In the genomic region with DNA sequence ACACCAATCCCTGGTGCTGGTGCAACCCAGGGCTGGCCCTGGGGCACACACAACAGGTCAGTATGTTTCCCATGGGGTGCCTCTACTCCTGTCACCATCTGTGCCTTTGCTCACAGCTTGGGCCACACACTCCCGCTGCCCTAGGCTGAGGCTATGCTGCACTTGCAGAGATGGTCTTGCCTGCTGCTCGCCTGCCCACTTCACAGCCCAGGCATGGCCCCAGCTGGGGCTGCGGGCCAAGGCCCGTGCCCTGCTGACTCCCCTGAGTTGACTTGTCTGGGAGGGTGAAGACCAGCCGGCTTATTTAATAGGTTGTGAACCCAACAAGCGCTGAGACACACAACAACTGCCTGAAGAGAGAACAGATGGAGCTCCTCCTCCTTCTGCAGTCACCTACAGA, we compare ENCODE assay signal across 20 cellular contexts.
DNase-seq lines count a peak whose midpoint lies in the region; ATAC-seq and TF ChIP-seq lines count a peak whose summit lies in the region.
"Had no signal": no experiment of that assay in that cellular context is flagged by ENCODE, and none has a peak within 500 bp of the region (broad histone marks: within the 10 kb centered on the region; RNA-seq: fewer than 3 reads in every experiment).

No MANE protein-coding gene starts in this region.

- H3K14ac ChIP-seq in neuronal stem cell (ENCODE audit: low read length) = peak overlapping the region; percentile 56

- H3K4me1 Mint-ChIP-seq in natural killer cell treated with Interleukin-12 subunit alpha and Interleukin-12 subunit beta and Interleukin-15 and Interleukin-18, amount 100 ng/mL, for 72 hours (ENCODE audit: low read depth in 2 of 2) = no peaks in the 10 kb centered on the region
- no peaks in the 10 kb centered on the region for H3K4me1 Mint-ChIP-seq in natural killer cell
- H3K4me1 Mint-ChIP-seq: B cell; CD4-positive, CD25-positive, alpha-beta regulatory T cell had no signal

- H4K91ac ChIP-seq in neuronal stem cell (ENCODE audit: low read depth, low read length, poor library complexity) = no peak overlapping the region

- no peak overlapping the region for H3K18ac ChIP-seq in neuronal stem cell (ENCODE audit: low read length)

- no peak overlapping the region for H3K27ac Mint-ChIP-seq in natural killer cell treated with Interleukin-12 subunit alpha and Interleukin-12 subunit beta and Interleukin-15 and Interleukin-18, amount 100 ng/mL, for 72 hours
- no peak overlapping the region for H3K27ac Mint-ChIP-seq in natural killer cell
- H3K27ac Mint-ChIP-seq: B cell; CD4-positive, CD25-positive, alpha-beta regulatory T cell; CD8-positive, alpha-beta T cell had no signal

- no peak overlapping the region for H2BK5ac ChIP-seq in neuronal stem cell (ENCODE audit: low read length)

- peaks cover 2% of the 10 kb centered on the region for H3K79me1 ChIP-seq in neuronal stem cell (ENCODE audit: low read depth, low read length)

- H2BK120ac ChIP-seq in neuronal stem cell (ENCODE audit: low read depth, low read length) = no peak overlapping the region

- no CpG with 5 or more reads among the region's 6 CpGs for WGBS in neuronal stem cell (ENCODE audit: extremely low coverage in 2 of 2, insufficient read length in 2 of 2, insufficient replicate concordance in 1 of 2), 2 donors

- H3K9ac ChIP-seq in neuronal stem cell (ENCODE audit: low read depth, low read length, poor library complexity) = no peak overlapping the region
- H3K9ac ChIP-seq: BLaER1, GM23248 had no signal

- H3K27me3 Mint-ChIP-seq in natural killer cell treated with Interleukin-12 subunit alpha and Interleukin-12 subunit beta and Interleukin-15 and Interleukin-18, amount 100 ng/mL, for 72 hours = peaks cover 0 to 6% of the 10 kb centered on the region in 2 donors
- no peaks in the 10 kb centered on the region for H3K27me3 Mint-ChIP-seq in natural killer cell (ENCODE audit: low read depth in 2 of 2)
- H3K27me3 Mint-ChIP-seq: B cell; CD4-positive, CD25-positive, alpha-beta regulatory T cell had no signal

- H3K23ac ChIP-seq in neuronal stem cell (ENCODE audit: low read depth, low read length, poor library complexity) = no peak overlapping the region

- no peak for DNase-seq in natural killer cell treated with Interleukin-12 subunit alpha and Interleukin-12 subunit beta and Interleukin-15 and Interleukin-18, amount 100 ng/mL, for 72 hours (ENCODE audit: low spot score)
- no peak for DNase-seq in natural killer cell
- no peak for DNase-seq in neuronal stem cell (ENCODE audit: low spot score)
- no peak for DNase-seq in upper lobe of right lung
- no peak for DNase-seq in retina
- no peak for DNase-seq in stimulated activated CD4-positive, alpha-beta T cell treated with anti-CD3 and anti-CD28 coated beads, Interleukin-4, amount 100 ng/mL, for 24 hours
- DNase-seq: Caco-2; CD4-positive, CD25-positive, alpha-beta regulatory T cell; CD8-positive, alpha-beta T cell; DMS153; DND-41; GM23248; H7; HCEC 1CT had no signal

- H3K4me3 ChIP-seq in neuronal stem cell (ENCODE audit: low read length in 2 of 2) (no peak overlapping the region), upper lobe of right lung (no peak overlapping the region)
- H3K4me3 ChIP-seq: BLaER1, GM12878, GM23248 had no signal

- H2BK12ac ChIP-seq in neuronal stem cell (ENCODE audit: low read length) = no peak overlapping the region

- no peaks in the 10 kb centered on the region for H3K36me3 ChIP-seq in neuronal stem cell (replicated peaks in 1 of 2; ENCODE audit: control insufficient read depth in 2 of 2, insufficient read depth in 2 of 2, low read length in 2 of 2)
- H3K36me3 ChIP-seq in upper lobe of right lung = no peaks in the 10 kb centered on the region
- H3K36me3 ChIP-seq: BLaER1 had no signal

- H3K36me3 Mint-ChIP-seq in natural killer cell treated with Interleukin-12 subunit alpha and Interleukin-12 subunit beta and Interleukin-15 and Interleukin-18, amount 100 ng/mL, for 72 hours = peaks cover 6% of the 10 kb centered on the region
- no peaks in the 10 kb centered on the region for H3K36me3 Mint-ChIP-seq in natural killer cell
- H3K36me3 Mint-ChIP-seq: CD4-positive, CD25-positive, alpha-beta regulatory T cell; CD8-positive, alpha-beta T cell had no signal

- H3K4me3 Mint-ChIP-seq in natural killer cell treated with Interleukin-12 subunit alpha and Interleukin-12 subunit beta and Interleukin-15 and Interleukin-18, amount 100 ng/mL, for 72 hours = no peak overlapping the region
- no peak overlapping the region for H3K4me3 Mint-ChIP-seq in natural killer cell
- H3K4me3 Mint-ChIP-seq: B cell; CD8-positive, alpha-beta T cell had no signal

- intact Hi-C loops in natural killer cell (cut with micrococcal nuclease) = no loop called here
- intact Hi-C loops in upper lobe of right lung (cut with DNase I) = no loop called here

- no peaks in the 10 kb centered on the region for H3K4me1 ChIP-seq in neuronal stem cell (ENCODE audit: control insufficient read depth in 2 of 2, insufficient read depth in 1 of 2, low read depth in 1 of 2, low read length in 2 of 2)
- H3K4me1 ChIP-seq in upper lobe of right lung = no peaks in the 10 kb centered on the region
- H3K4me1 ChIP-seq: BLaER1, Caco-2 had no signal

- no peak overlapping the region for H2AK5ac ChIP-seq in neuronal stem cell (ENCODE audit: low read depth, low read length)

- H3K9me3 Mint-ChIP-seq in natural killer cell treated with Interleukin-12 subunit alpha and Interleukin-12 subunit beta and Interleukin-15 and Interleukin-18, amount 100 ng/mL, for 72 hours = peaks cover 20% of the 10 kb centered on the region
- peaks cover 10 to 20% of the 10 kb centered on the region in 2 donors for H3K9me3 Mint-ChIP-seq in natural killer cell

- peaks cover 0 to 10% of the 10 kb centered on the region in 2 donors for H3K9me3 ChIP-seq in neuronal stem cell (replicated peaks in 1 of 2; ENCODE audit: control insufficient read depth in 2 of 2, insufficient read depth in 1 of 2, low read depth in 1 of 2, low read length in 2 of 2)
- H3K9me3 ChIP-seq in upper lobe of right lung = no peaks in the 10 kb centered on the region
- H3K9me3 ChIP-seq: Caco-2 had no signal

- H4K8ac ChIP-seq in neuronal stem cell (ENCODE audit: low read depth, low read length) = no peak overlapping the region

- H3K4me2 ChIP-seq in neuronal stem cell (ENCODE audit: insufficient read depth, low read length, poor library complexity, severe bottlenecking) = no peak overlapping the region
- H3K4me2 ChIP-seq: BLaER1 had no signal

- no peaks in the 10 kb centered on the region for H3K27me3 ChIP-seq in neuronal stem cell (ENCODE audit: control insufficient read depth in 3 of 3, insufficient read depth in 3 of 3, low read depth in 1 of 3, low read length in 3 of 3)
- no peaks in the 10 kb centered on the region for H3K27me3 ChIP-seq in upper lobe of right lung
- H3K27me3 ChIP-seq: BLaER1 had no signal

- H3K27ac ChIP-seq in neuronal stem cell (replicated peaks; ENCODE audit: low read length) (no peak overlapping the region), upper lobe of right lung (no peak overlapping the region)
- H3K27ac ChIP-seq: 22Rv1, BLaER1, C4-2B, GM23248 had no signal

- peak; percentile 24 to 61 for ATAC-seq in natural killer cell treated with Interleukin-12 subunit alpha and Interleukin-12 subunit beta and Interleukin-15 and Interleukin-18, amount 100 ng/mL, for 72 hours
- ATAC-seq in natural killer cell (no peak), upper lobe of right lung (peak; percentile 35), HG03378 (IDR thresholded peaks at IDR 0.05; ENCODE audit: unreplicated experiment) (no peak)
- ATAC-seq: CD8-positive, alpha-beta T cell; GM12878 had no signal

- H2BK15ac ChIP-seq in neuronal stem cell (ENCODE audit: low read length) = no peak overlapping the region

- TF ChIP-seq CTCF in natural killer cell (IDR thresholded peaks at IDR 0.05) (no peak), upper lobe of right lung (IDR thresholded peaks at IDR 0.05) (no peak)

- no peak overlapping the region for H3K4ac ChIP-seq in neuronal stem cell (ENCODE audit: low read length)

- no peak overlapping the region for H2AFZ ChIP-seq in neuronal stem cell (ENCODE audit: low read length)
- H2AFZ ChIP-seq: GM23248 had no signal

Comparison
In these comparisons a context has a peak if more than half of its experiments do, and no peak if none do; other contexts are left out.
1. ATAC-seq: peak in natural killer cell treated with Interleukin-12 subunit alpha and Interleukin-12 subunit beta and Interleukin-15 and Interleukin-18, amount 100 ng/mL, for 72 hours (2 of 2) and upper lobe of right lung (single experiment); none in natural killer cell (0 of 3) and HG03378 (single experiment).